10 cellular contexts compared by ENCODE assay signal in genomic region chr9:693460-694390, GRCh38.
DNase-seq lines count a peak whose midpoint lies in the region; ATAC-seq and TF ChIP-seq lines count a peak whose summit lies in the region.
"Had no signal": no experiment of that assay in that cellular context is flagged by ENCODE, and none has a peak within 500 bp of the region (broad histone marks: within the 10 kb centered on the region; RNA-seq: fewer than 3 reads in every experiment).

No MANE protein-coding gene starts in this region.

- peak overlapping the region; percentile 90 for H3K4me3 Mint-ChIP-seq in HFFc6
- no peak overlapping the region for H3K4me3 Mint-ChIP-seq in activated CD8-positive, alpha-beta T cell treated with anti-CD3 and anti-CD28 coated beads for 36 hours

- H3K27ac Mint-ChIP-seq in HFFc6 = peak overlapping the region; percentile 91
- H3K27ac Mint-ChIP-seq in activated CD8-positive, alpha-beta T cell treated with anti-CD3 and anti-CD28 coated beads for 36 hours = no peak overlapping the region

- 18 to 31% (median 26%) methylated on average over 6 of the region's 6 CpGs for WGBS in spleen, 5 donors

- no peaks in the 10 kb centered on the region for H3K9me3 ChIP-seq in spleen

- POLR2A ChIA-PET in activated CD8-positive, alpha-beta T cell treated with anti-CD3 and anti-CD28 coated beads for 36 hours (lab: Charles Lee) = no interaction called here

- TF ChIP-seq CTCF in HFFc6 (IDR thresholded peaks at IDR 0.05) (no peak; the same call in 1 of the 2 replicates), spleen (IDR thresholded peaks at IDR 0.05 in 8 of 11, conservative IDR thresholded peaks at IDR 0.05 in 3 of 11) (no peak)
- no peak for TF ChIP-seq CTCF in activated CD8-positive, alpha-beta T cell treated with anti-CD3 and anti-CD28 coated beads for 36 hours (IDR thresholded peaks at IDR 0.05)

- peaks cover 7% of the 10 kb centered on the region; the same call in 1 of the 2 replicates for H3K27me3 Mint-ChIP-seq in HFFc6 (ENCODE audit: insufficient read depth)
- no peaks in the 10 kb centered on the region for H3K27me3 Mint-ChIP-seq in activated CD8-positive, alpha-beta T cell treated with anti-CD3 and anti-CD28 coated beads for 36 hours

- DNase-seq in HFFc6 (peak; percentile 80), cerebellar cortex (ENCODE audit: low spot score) (peak; percentile 94), left lobe of liver (ENCODE audit: low spot score) (no peak), spleen (no peak), SW480 (ENCODE audit: low spot score) (no peak), NCI-H510A treated with DMSO at 0.1 percent for 48 hours (lab: John Stamatoyannopoulos, UW) (no peak)
- no peak for DNase-seq in activated CD8-positive, alpha-beta T cell treated with anti-CD3 and anti-CD28 coated beads for 36 hours
- DNase-seq: activated effector memory CD4-positive, alpha-beta T cell treated with anti-CD3 and anti-CD28 coated beads, Interleukin-2, amount 50 U/mL, for 16 hours; NCI-H187 treated with DMSO at 0.1 percent for 48 hours had no signal

- ATAC-seq in left lobe of liver (peak; percentile 67), GM21360 (IDR thresholded peaks at IDR 0.05; ENCODE audit: unreplicated experiment) (no peak)
- no peak for ATAC-seq in activated CD8-positive, alpha-beta T cell treated with anti-CD3 and anti-CD28 coated beads for 36 hours

- no peak for TF ChIP-seq POLR2A in spleen (IDR thresholded peaks at IDR 0.05)

- peak overlapping the region in 6 of 8 donors; percentile 4 to 68 (median 60) for H3K27ac ChIP-seq in spleen

- H3K4me1 Mint-ChIP-seq in HFFc6 (ENCODE audit: low read depth) = peaks cover 81% of the 10 kb centered on the region
- H3K4me1 Mint-ChIP-seq in activated CD8-positive, alpha-beta T cell treated with anti-CD3 and anti-CD28 coated beads for 36 hours (ENCODE audit: low read depth) = peaks cover 9% of the 10 kb centered on the region

- intact Hi-C loops in spleen (cut with DNase I; ENCODE audit: low total_unique reads) = no loop called here
- intact Hi-C loops in activated CD8-positive, alpha-beta T cell treated with anti-CD3 and anti-CD28 coated beads for 36 hours (cut with micrococcal nuclease) = no loop called here

- no peaks in the 10 kb centered on the region for H3K27me3 ChIP-seq in spleen (replicated peaks in 1 of 7)

- H3K4me1 ChIP-seq in spleen = peaks cover 0 to 28% (median 13%) of the 10 kb centered on the region in 6 donors

- CTCF ChIA-PET in activated CD8-positive, alpha-beta T cell treated with anti-CD3 and anti-CD28 coated beads for 36 hours (lab: Charles Lee) = interaction anchor here (0.8 to 1.8 kb wide), 5 partner anchors 11 to 81 kb away, joined by 3 to 5 read pairs (median 3); no protein-coding TSS in a partner anchor

- H3K9me3 Mint-ChIP-seq in HFFc6 = no peaks in the 10 kb centered on the region
- H3K9me3 Mint-ChIP-seq in activated CD8-positive, alpha-beta T cell treated with anti-CD3 and anti-CD28 coated beads for 36 hours = no peaks in the 10 kb centered on the region

- peak overlapping the region in 1 of 8 donors; percentile 37 for H3K4me3 ChIP-seq in spleen

- peaks cover 9% of the 10 kb centered on the region; the same call in 1 of the 2 replicates for H3K36me3 Mint-ChIP-seq in HFFc6 (ENCODE audit: low read depth)
- H3K36me3 Mint-ChIP-seq in activated CD8-positive, alpha-beta T cell treated with anti-CD3 and anti-CD28 coated beads for 36 hours (ENCODE audit: low read depth) = no peaks in the 10 kb centered on the region

- H3K36me3 ChIP-seq in spleen = no peaks in the 10 kb centered on the region

Comparison
In these comparisons a context has a peak if more than half of its experiments do, and no peak if none do; other contexts are left out.
1. DNase-seq: peak in HFFc6 (single experiment) and cerebellar cortex (single experiment); none in left lobe of liver (single experiment), spleen (single experiment), SW480 (single experiment), NCI-H510A treated with DMSO at 0.1 percent for 48 hours (single experiment) and activated CD8-positive, alpha-beta T cell treated with anti-CD3 and anti-CD28 coated beads for 36 hours (single experiment).